8 cellular contexts compared by ENCODE assay signal in genomic region chrX:130086414-130087207, GRCh38. TPM values are rescaled to one million over a fixed set of nuclear protein-coding genes. Genes with fewer than 3 reads are reported as not detected.
A peak's percentile ranks its signal among the peaks of the same experiment; 100 is the strongest.
DNase-seq lines count a peak whose midpoint lies in the region; ATAC-seq and TF ChIP-seq lines count a peak whose summit lies in the region.

No MANE protein-coding gene starts in this region.

- peak; percentile 33 for ATAC-seq in GM21619 (IDR thresholded peaks at IDR 0.05; ENCODE audit: unreplicated experiment)
- ATAC-seq in activated T-cell treated with anti-CD3 and anti-CD28 coated beads, Interleukin-2, amount 50 U/mL, for 4 hours: peak; percentile 54 to 55

- peak overlapping the region; percentile 55; the same call in 1 of the 2 replicates for H3K4me3 ChIP-seq in GM08714 (ENCODE audit: low read length)

- H3K9me3 Mint-ChIP-seq in activated T-cell treated with anti-CD3 and anti-CD28 coated beads, Interleukin-2, amount 50 U/mL, for 4 hours: no peaks in the 10 kb centered on the region
- peaks cover 31% of the 10 kb centered on the region for H3K9me3 Mint-ChIP-seq in nephron progenitor cell

- TF ChIP-seq CTCF in nephron progenitor cell (IDR thresholded peaks at IDR 0.05): no peak

- peaks cover 74% of the 10 kb centered on the region for H3K4me1 Mint-ChIP-seq in activated T-cell treated with anti-CD3 and anti-CD28 coated beads, Interleukin-2, amount 50 U/mL, for 4 hours (ENCODE audit: low read depth)
- H3K4me1 Mint-ChIP-seq in nephron progenitor cell: peaks cover 47% of the 10 kb centered on the region

- H3K27ac Mint-ChIP-seq in nephron progenitor cell: peak overlapping the region; percentile 54

- no peaks in the 10 kb centered on the region for H3K27me3 Mint-ChIP-seq in activated T-cell treated with anti-CD3 and anti-CD28 coated beads, Interleukin-2, amount 50 U/mL, for 4 hours (ENCODE audit: low read depth)
- peaks cover 4% of the 10 kb centered on the region for H3K27me3 Mint-ChIP-seq in nephron progenitor cell (ENCODE audit: low read depth, poor library complexity)

- peak overlapping the region; percentile 78 for H3K4me3 Mint-ChIP-seq in activated T-cell treated with anti-CD3 and anti-CD28 coated beads, Interleukin-2, amount 50 U/mL, for 4 hours
- no peak overlapping the region for H3K4me3 Mint-ChIP-seq in nephron progenitor cell

- H3K36me3 Mint-ChIP-seq in activated T-cell treated with anti-CD3 and anti-CD28 coated beads, Interleukin-2, amount 50 U/mL, for 4 hours (ENCODE audit: insufficient read depth): no peaks in the 10 kb centered on the region
- no peaks in the 10 kb centered on the region for H3K36me3 Mint-ChIP-seq in nephron progenitor cell (ENCODE audit: low read depth)

- DNase-seq in NCI-H146 (lab: John Stamatoyannopoulos, UW): peak; percentile 64
- DNase-seq in activated T-cell treated with anti-CD3 and anti-CD28 coated beads, Interleukin-2, amount 50 U/mL, for 4 hours: peak; percentile 38
- DNase-seq in nephron progenitor cell: no peak
- no peak for DNase-seq in 8988T
- no peak for DNase-seq in T1000 (lab: John Stamatoyannopoulos, UW)
- no peak for DNase-seq in putamen (ENCODE audit: low spot score)

RNA-seq across cellular contexts. Expression of gene ELF4, which starts 23.7 kb away (rescaled TPM):
- total RNA-seq in activated T-cell treated with anti-CD3 and anti-CD28 coated beads, Interleukin-2, amount 50 U/mL, for 4 hours: 10 to 100 TPM; 22.7 to 26.5 (median 23.0) TPM

Comparison
In these comparisons a context has a peak if more than half of its experiments do, and no peak if none do; other contexts are left out.
1. DNase-seq: peak in NCI-H146 (single experiment) and activated T-cell treated with anti-CD3 and anti-CD28 coated beads, Interleukin-2, amount 50 U/mL, for 4 hours (single experiment); none in nephron progenitor cell (single experiment), 8988T (single experiment), T1000 (single experiment) and putamen (single experiment).